In the genomic region with DNA sequence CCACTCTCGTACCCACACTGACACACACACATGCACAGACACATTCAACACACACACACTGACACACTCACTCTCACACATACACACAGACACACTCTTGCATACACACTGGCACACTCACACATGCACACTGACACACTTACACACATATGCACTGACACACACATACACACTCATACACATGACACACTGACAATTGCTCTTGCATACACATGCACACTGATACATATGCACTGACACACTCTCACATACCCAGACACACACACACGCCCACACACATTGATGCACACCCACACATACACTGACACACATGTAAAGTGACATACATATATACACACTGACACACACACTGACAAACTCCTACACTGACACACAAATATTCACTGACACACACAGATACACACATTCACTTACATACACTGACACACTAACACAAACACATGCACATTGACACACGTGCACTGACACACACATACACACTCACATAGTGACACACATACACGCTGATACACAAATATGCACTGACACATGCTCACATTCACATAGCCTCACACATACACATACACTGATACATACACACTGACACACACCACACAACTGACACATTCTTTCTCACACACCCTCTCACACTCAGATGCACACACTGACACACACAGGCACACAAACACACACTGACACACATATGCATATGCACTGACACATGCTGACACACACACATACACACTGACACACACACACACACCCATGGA, we compare ENCODE assay signal across 2 cellular contexts.
A peak's percentile ranks its signal among the peaks of the same experiment; 100 is the strongest.
TF ChIP-seq lines count a peak whose summit lies in the region.

No MANE protein-coding gene starts in this region.

TF ChIP-seq in K562, 482 proteins besides CTCF, POLR2A, EP300 and RAD21 (continued from another document):
- TF ChIP-seq MYBL2 (IDR thresholded peaks at IDR 0.05; ENCODE audit: low read depth) (peak; percentile 14; the same call in 1 of the 2 replicates), MYBL2 (CRISPR knock-in tag; IDR thresholded peaks at IDR 0.05; ENCODE audit: borderline replicate concordance) (no peak), HDGF (IDR thresholded peaks at IDR 0.05) (no peak), TCF3 (CRISPR knock-in tag; IDR thresholded peaks at IDR 0.05) (no peak), ZFP36 (IDR thresholded peaks at IDR 0.05; ENCODE audit: low read depth, low read length, partially characterized antibody) (no peak)

TF ChIP-seq in neural cell, 6 proteins besides CTCF, POLR2A, EP300 and RAD21 (continued from another document):
- TF ChIP-seq REST (IDR thresholded peaks at IDR 0.05; ENCODE audit: borderline replicate concordance) (no peak), POLR2AphosphoS5 (IDR thresholded peaks at IDR 0.05) (no peak), SMC3 (conservative IDR thresholded peaks at IDR 0.05; ENCODE audit: poor library complexity) (no peak), MXI1 (conservative IDR thresholded peaks at IDR 0.05; ENCODE audit: poor library complexity, severe bottlenecking) (no peak), EZH2 (IDR thresholded peaks at IDR 0.05; ENCODE audit: borderline replicate concordance, insufficient read depth, low read length, poor library complexity, severe bottlenecking) (no peak)
